25 cellular contexts compared by ENCODE assay signal in the genomic region with DNA sequence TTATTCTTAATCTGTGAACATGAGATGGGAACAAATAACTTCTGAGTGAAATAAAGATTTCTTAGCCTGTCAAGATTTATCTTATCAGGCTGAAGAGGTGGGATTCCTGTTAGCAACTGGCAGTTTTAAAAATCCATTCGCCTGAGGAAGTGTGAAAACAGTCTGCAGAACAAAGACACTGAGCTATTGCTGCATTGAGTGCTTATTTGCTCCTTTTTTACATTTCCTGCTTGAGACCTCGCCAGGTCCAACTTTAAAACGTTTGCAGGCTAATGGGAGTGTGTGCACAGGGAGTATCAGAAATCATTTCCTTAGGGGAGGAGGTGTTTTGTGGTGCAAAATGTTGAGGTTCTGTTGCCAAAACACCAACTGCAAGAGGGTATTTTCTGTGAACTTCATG.
DNase-seq lines count a peak whose midpoint lies in the region; ATAC-seq, FAIRE-seq and TF ChIP-seq lines count a peak whose summit lies in the region.
"Had no signal": no experiment of that assay in that cellular context is flagged by ENCODE, and none has a peak within 500 bp of the region (broad histone marks: within the 10 kb centered on the region; RNA-seq: fewer than 3 reads in every experiment).

No MANE protein-coding gene starts in this region.

- peak overlapping the region; percentile 53 for H3K4me2 ChIP-seq in neural progenitor cell
- H3K4me2 ChIP-seq: BLaER1, KMS-11 had no signal

- no peak overlapping the region for H3K4me3 Mint-ChIP-seq in neural progenitor cell
- H3K4me3 Mint-ChIP-seq: CD4-positive, alpha-beta T cell; HFFc6 had no signal

- DNase-seq in DMS153 treated with DMSO at 0.1 percent for 48 hours (lab: John Stamatoyannopoulos, UW; ENCODE audit: unreplicated experiment) (peak; percentile 65), NT2/D1 (ENCODE audit: low read depth, low spot score) (no peak), neural progenitor cell (ENCODE audit: low spot score) (no peak), NCI-H2171 treated with DMSO at 0.1 percent for 48 hours (lab: John Stamatoyannopoulos, UW) (no peak), GM12891 (ENCODE audit: insufficient read length, low spot score) (no peak)
- DNase-seq: ACHN; CD4-positive, alpha-beta T cell; COR-L47; DMS 273 treated with DMSO at 0.1 percent for 48 hours; GF-D8; HFFc6; IMR-90; NCI-H1092 treated with DMSO at 0.1 percent for 48 hours; NCI-H1436 treated with DMSO at 0.1 percent for 48 hours; NCI-H510A; NCI-H774; OCI-M1; T-helper 1 cell had no signal

- H3K4me1 ChIP-seq in HUES48 (ENCODE audit: control insufficient read depth, insufficient read depth, low read length) (peaks cover 30% of the 10 kb centered on the region), NT2/D1 (ENCODE audit: insufficient read depth, insufficient read length) (peaks cover 7% of the 10 kb centered on the region), neural progenitor cell (peaks cover 26% of the 10 kb centered on the region)
- H3K4me1 ChIP-seq: BLaER1, SJCRH30 had no signal

- FAIRE-seq in GM12891 (lab: Jason Lieb, UNC) = no peak
- FAIRE-seq: RCC 7860 had no signal

- H3K27me3 Mint-ChIP-seq in neural progenitor cell (ENCODE audit: insufficient read depth, low read depth) = no peaks in the 10 kb centered on the region
- H3K27me3 Mint-ChIP-seq: CD4-positive, alpha-beta T cell had no signal

- peak overlapping the region; percentile 83 for H3K27ac ChIP-seq in HUES48 (ENCODE audit: low read depth, low read length)
- no peak overlapping the region for H3K27ac ChIP-seq in neural progenitor cell
- H3K27ac ChIP-seq: BLaER1, HL-60, KMS-11, SJCRH30 had no signal

- H4K20me1 ChIP-seq in neural progenitor cell (ENCODE audit: low read depth) = no peaks in the 10 kb centered on the region
- H4K20me1 ChIP-seq: BLaER1 had no signal

- no peaks in the 10 kb centered on the region for H3K36me3 Mint-ChIP-seq in neural progenitor cell

- TF ChIP-seq CTCF in neural progenitor cell (IDR thresholded peaks at IDR 0.05) = no peak

- H3K4me1 Mint-ChIP-seq in neural progenitor cell = peaks cover 19% of the 10 kb centered on the region

- no peaks in the 10 kb centered on the region for H3K79me2 ChIP-seq in neural progenitor cell (ENCODE audit: low read depth)

- H3K9me3 ChIP-seq in HUES48 (ENCODE audit: control insufficient read depth, insufficient read depth, low read length) (no peaks in the 10 kb centered on the region; the same call in 1 of the 2 replicates), NT2/D1 (ENCODE audit: insufficient read depth, low read length) (peaks cover 16% of the 10 kb centered on the region; the same call in 1 of the 2 replicates), neural progenitor cell (ENCODE audit: low read depth) (no peaks in the 10 kb centered on the region)
- H3K9me3 ChIP-seq: SJCRH30 had no signal

- no peaks in the 10 kb centered on the region for H3K27me3 ChIP-seq in HUES48 (ENCODE audit: control insufficient read depth, insufficient read depth, low read length)
- H3K27me3 ChIP-seq in NT2/D1 (ENCODE audit: insufficient read depth, insufficient read length) = no peaks in the 10 kb centered on the region
- no peaks in the 10 kb centered on the region for H3K27me3 ChIP-seq in neural progenitor cell
- H3K27me3 ChIP-seq: BLaER1, SJCRH30 had no signal

- no peak overlapping the region for H3K4me3 ChIP-seq in HUES48 (ENCODE audit: low read depth, low read length)
- no peak overlapping the region for H3K4me3 ChIP-seq in NT2/D1 (ENCODE audit: insufficient read length, low read depth)
- H3K4me3 ChIP-seq in neural progenitor cell = no peak overlapping the region
- H3K4me3 ChIP-seq: BLaER1, SJCRH30 had no signal

- peak overlapping the region; percentile 19 for H2AFZ ChIP-seq in neural progenitor cell (replicated peaks)

- H3K36me3 ChIP-seq in HUES48 (ENCODE audit: control insufficient read depth, insufficient read depth, low read length) = no peaks in the 10 kb centered on the region
- H3K36me3 ChIP-seq in NT2/D1 (ENCODE audit: insufficient read depth, insufficient read length, low read length) = no peaks in the 10 kb centered on the region
- no peaks in the 10 kb centered on the region for H3K36me3 ChIP-seq in neural progenitor cell
- H3K36me3 ChIP-seq: BLaER1, SJCRH30 had no signal

- peak overlapping the region; percentile 33 for H3K27ac Mint-ChIP-seq in neural progenitor cell
- H3K27ac Mint-ChIP-seq: CD4-positive, alpha-beta T cell; HFFc6 had no signal

- no peak for TF ChIP-seq POLR2A in GM12891 (IDR thresholded peaks at IDR 0.05; ENCODE audit: low read depth, low read length)

- ATAC-seq in HG03520 (IDR thresholded peaks at IDR 0.05; ENCODE audit: unreplicated experiment) = no peak

- H3K9ac ChIP-seq in HUES48 (ENCODE audit: low read depth, low read length) (no peak overlapping the region), NT2/D1 (ENCODE audit: insufficient read length, low read depth) (peak overlapping the region; percentile 24), neural progenitor cell (no peak overlapping the region)
- H3K9ac ChIP-seq: BLaER1, KMS-11 had no signal

- no peaks in the 10 kb centered on the region for H3K9me3 Mint-ChIP-seq in neural progenitor cell

- H3F3A ChIP-seq in neural progenitor cell (ENCODE audit: low read depth) = no peaks in the 10 kb centered on the region

TF ChIP-seq in GM12891, 5 proteins besides CTCF, POLR2A, EP300 and RAD21:
- TF ChIP-seq SPI1 (IDR thresholded peaks at IDR 0.05; ENCODE audit: low read depth, low read length) (no peak), TAF1 (IDR thresholded peaks at IDR 0.05; ENCODE audit: low read depth, low read length) (no peak), POU2F2 (IDR thresholded peaks at IDR 0.05; ENCODE audit: low read depth, low read length) (no peak), POLR2AphosphoS5 (IDR thresholded peaks at IDR 0.05; ENCODE audit: low read depth, low read length) (no peak), PAX5 (IDR thresholded peaks at IDR 0.05; ENCODE audit: insufficient read depth, low read length, severe bottlenecking) (no peak)
